9 cellular contexts compared by ENCODE assay signal in the genomic region with DNA sequence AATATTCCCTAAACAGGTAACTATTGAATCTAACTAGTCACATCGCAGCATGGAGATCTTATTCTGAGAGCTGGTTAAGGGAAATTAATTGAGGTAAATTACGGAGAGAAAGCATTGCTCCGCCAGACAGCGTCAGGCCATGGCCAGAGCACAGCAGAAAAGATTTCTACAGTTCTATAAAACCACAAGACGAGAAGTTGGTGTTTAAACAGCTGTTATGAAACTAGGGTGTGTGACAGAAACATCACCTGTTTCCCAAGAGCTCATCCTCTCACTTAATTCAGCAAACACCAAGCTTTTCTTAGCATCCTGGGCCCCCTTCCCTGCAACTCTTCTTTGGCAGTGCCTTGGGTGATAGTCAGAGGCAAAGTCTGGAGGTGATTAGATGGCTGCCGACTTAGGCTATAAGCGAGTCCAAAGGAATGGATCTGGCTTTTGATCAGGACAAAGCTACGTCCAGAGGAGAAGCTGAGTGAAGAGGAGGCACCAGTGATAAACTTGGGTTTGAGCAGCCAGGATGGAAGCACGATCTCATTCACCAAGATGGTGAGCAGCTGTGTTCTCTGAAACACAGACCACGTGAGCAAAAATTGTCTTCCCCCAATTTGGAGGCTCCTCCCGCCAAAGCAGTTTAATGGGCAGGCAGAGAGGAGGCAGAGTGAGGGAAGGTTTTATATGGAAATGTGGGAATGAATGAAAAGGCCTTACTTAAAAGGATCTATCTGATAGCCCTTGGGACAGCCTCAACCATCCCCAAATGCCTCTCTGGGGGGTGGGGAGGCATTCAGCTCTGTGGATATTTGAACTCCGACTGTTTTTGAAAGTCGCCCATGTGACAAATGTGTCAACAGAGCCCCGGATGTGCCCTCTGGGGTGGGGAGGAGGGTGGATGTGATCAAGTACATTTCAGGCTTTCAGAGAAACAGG. TPM values are rescaled to one million over a fixed set of nuclear protein-coding genes. Genes with fewer than 3 reads are reported as not detected.
DNase-seq lines count a peak whose midpoint lies in the region; ATAC-seq and TF ChIP-seq lines count a peak whose summit lies in the region.
"Had no signal": no experiment of that assay in that cellular context is flagged by ENCODE, and none has a peak within 500 bp of the region (broad histone marks: within the 10 kb centered on the region; RNA-seq: fewer than 3 reads in every experiment).

No MANE protein-coding gene starts in this region.

- H3K27me3 Mint-ChIP-seq in glutamatergic neuron (ENCODE audit: unreplicated experiment) (no peaks in the 10 kb centered on the region), chondrocyte (ENCODE audit: low read depth) (no peaks in the 10 kb centered on the region)

- ATAC-seq in HG03159 (IDR thresholded peaks at IDR 0.05; ENCODE audit: unreplicated experiment): peak; percentile 51

- H3K4me3 Mint-ChIP-seq in glutamatergic neuron (ENCODE audit: unreplicated experiment) (no peak overlapping the region), chondrocyte (ENCODE audit: unreplicated experiment) (no peak overlapping the region)

- TF ChIP-seq CTCF in glutamatergic neuron (IDR thresholded peaks at IDR 0.05; ENCODE audit: partially characterized antibody, unreplicated experiment): no peak
- TF ChIP-seq CTCF in chondrocyte (IDR thresholded peaks at IDR 0.05): no peak

- no peak overlapping the region for H3K4me3 ChIP-seq in skin epidermis

- H3K9me3 Mint-ChIP-seq in glutamatergic neuron (ENCODE audit: unreplicated experiment) (peaks cover 4% of the 10 kb centered on the region), chondrocyte (ENCODE audit: low read depth) (no peaks in the 10 kb centered on the region)

- peak overlapping the region in 19 of 21 experiments; percentile 7 to 95 (median 71) for H3K27ac ChIP-seq in skin epidermis
- H3K27ac ChIP-seq: 22Rv1 had no signal

- H3K4me1 Mint-ChIP-seq in glutamatergic neuron (ENCODE audit: low read depth, unreplicated experiment) (peaks cover 7% of the 10 kb centered on the region), chondrocyte (ENCODE audit: low read depth) (peaks cover 20% of the 10 kb centered on the region)

- H3K36me3 Mint-ChIP-seq in glutamatergic neuron (ENCODE audit: unreplicated experiment) (no peaks in the 10 kb centered on the region), chondrocyte (ENCODE audit: low read depth) (no peaks in the 10 kb centered on the region)

- DNase-seq in DMS 273 (lab: John Stamatoyannopoulos, UW; ENCODE audit: unreplicated experiment) (peak; percentile 24), DMS 273 treated with DMSO at 0.1 percent for 48 hours (lab: John Stamatoyannopoulos, UW) (no peak), T-helper 9 cell (peak; percentile 64), glutamatergic neuron (no peak), chondrocyte (ENCODE audit: low spot score) (no peak)
- peak; percentile 78 for DNase-seq in effector CD4-positive, alpha-beta T cell

- H3K27ac Mint-ChIP-seq in glutamatergic neuron (ENCODE audit: unreplicated experiment) (no peak overlapping the region), chondrocyte (ENCODE audit: unreplicated experiment) (no peak overlapping the region)

RNA-seq across cellular contexts. Expression of gene PKDCC, which starts 57.8 kb away (rescaled TPM):
- total RNA-seq in glutamatergic neuron (ENCODE audit: unreplicated experiment): 959 TPM
- total RNA-seq in chondrocyte: 83.1 to 164 TPM (median 155 TPM) in 3 replicates

Comparison
In these comparisons a context has a peak if more than half of its experiments do, and no peak if none do; other contexts are left out.
1. DNase-seq: peak in DMS 273 (single experiment), T-helper 9 cell (single experiment) and effector CD4-positive, alpha-beta T cell (single experiment); none in DMS 273 treated with DMSO at 0.1 percent for 48 hours (single experiment), glutamatergic neuron (single experiment) and chondrocyte (single experiment).